ENCODE assay signal across 3 cellular contexts in genomic region chr13:110348309-110348625, GRCh38.
A peak's percentile ranks its signal among the peaks of the same experiment; 100 is the strongest.
TF ChIP-seq lines count a peak whose summit lies in the region.

No MANE protein-coding gene starts in this region.

TF ChIP-seq in SK-N-SH, 30 proteins besides CTCF, POLR2A, EP300 and RAD21:
- TF ChIP-seq PBX3 (IDR thresholded peaks at IDR 0.05) (no peak), POLR2AphosphoS5 (IDR thresholded peaks at IDR 0.05; ENCODE audit: low read depth, low read length) (no peak), MEF2A (IDR thresholded peaks at IDR 0.05; ENCODE audit: borderline replicate concordance, low read depth) (no peak), USF2 (IDR thresholded peaks at IDR 0.05; ENCODE audit: borderline replicate concordance, low read depth, low read length) (no peak)

TF ChIP-seq in SK-N-SH treated with all-trans-retinoic acid at 6 μM for 48 hours, 23 proteins besides CTCF, POLR2A, EP300 and RAD21:
- no peak for TF ChIP-seq RARB (CRISPR knock-in tag; IDR thresholded peaks at IDR 0.05)
- no peak for TF ChIP-seq CSRNP3 (CRISPR knock-in tag; IDR thresholded peaks at IDR 0.05)
- TF ChIP-seq ZFP30 (CRISPR knock-in tag; IDR thresholded peaks at IDR 0.05) = no peak
- no peak for TF ChIP-seq SNAI2 (CRISPR knock-in tag; IDR thresholded peaks at IDR 0.05)
- TF ChIP-seq ESRRG (CRISPR knock-in tag; IDR thresholded peaks at IDR 0.05) = no peak
- no peak for TF ChIP-seq TOX (CRISPR knock-in tag; IDR thresholded peaks at IDR 0.05; ENCODE audit: borderline replicate concordance)

TF ChIP-seq in endothelial cell of umbilical vein, 7 proteins besides CTCF, POLR2A, EP300 and RAD21:
- TF ChIP-seq GATA2 (IDR thresholded peaks at IDR 0.05; ENCODE audit: insufficient read depth, insufficient read length, low read depth, low read length) (peak; percentile 66), MYC (IDR thresholded peaks at IDR 0.05; ENCODE audit: low read depth, low read length) (no peak), EZH2 (IDR thresholded peaks at IDR 0.05; ENCODE audit: borderline replicate concordance, low read depth, low read length, severe bottlenecking) (no peak), MAX (IDR thresholded peaks at IDR 0.05; ENCODE audit: insufficient read depth, insufficient read length) (no peak), JUN (IDR thresholded peaks at IDR 0.05; ENCODE audit: borderline replicate concordance, insufficient read depth, insufficient read length, low read depth) (no peak), POLR2AphosphoS5 (IDR thresholded peaks at IDR 0.05; ENCODE audit: insufficient read depth, low read depth, low read length) (peak; percentile 74), FOS (IDR thresholded peaks at IDR 0.05; ENCODE audit: borderline replicate concordance, insufficient read depth, low read length) (peak; percentile 29)
